ENCODE assay signal across 17 cellular contexts in genomic region chr9:20597862-20598261, GRCh38.
"Had no signal": no experiment of that assay in that cellular context is flagged by ENCODE, and none has a peak within 500 bp of the region (broad histone marks: within the 10 kb centered on the region; RNA-seq: fewer than 3 reads in every experiment).

No MANE protein-coding gene starts in this region.

- ATAC-seq: activated naive CD8-positive, alpha-beta T cell treated with anti-CD3 and anti-CD28 coated beads, Interleukin-2, amount 50 U/mL, for 24 hours; effector memory CD8-positive, alpha-beta T cell; left cardiac atrium; natural killer cell treated with Interleukin-12 subunit alpha and Interleukin-12 subunit beta and Interleukin-15 and Interleukin-18, amount 100 ng/mL, for 72 hours; right lobe of liver had no signal

- H3K9me3 ChIP-seq: prostate gland, right lobe of liver, spleen, upper lobe of left lung had no signal

- H3K4me3 ChIP-seq: coronary artery, lung, prostate gland, right lobe of liver, spleen, upper lobe of left lung had no signal

- H3K27me3 ChIP-seq: right lobe of liver, spleen, upper lobe of left lung had no signal

- H3K4me1 ChIP-seq: prostate gland, right lobe of liver had no signal

- DNase-seq: activated CD4-positive, alpha-beta memory T cell treated with anti-CD3 and anti-CD28 coated beads, Interleukin-2, amount 10 ng/mL, durations not matched to agents 7 days and 5 days; activated naive CD4-positive, alpha-beta T cell; activated naive CD8-positive, alpha-beta T cell treated with anti-CD3 and anti-CD28 coated beads, Interleukin-2, amount 50 U/mL, for 24 hours; effector memory CD8-positive, alpha-beta T cell; left cardiac atrium; occipital lobe; right lobe of liver; spleen; stimulated activated CD4-positive, alpha-beta T cell treated with anti-CD3 and anti-CD28 coated beads, Interleukin-2, amount 100 ng/mL, for 24 hours; stimulated activated naive CD4-positive, alpha-beta T cell; T-helper 9 cell; upper lobe of left lung had no signal

- H3K27ac ChIP-seq: coronary artery, epithelial cell of prostate, prostate gland, right lobe of liver, spleen, upper lobe of left lung had no signal

- H3K36me3 ChIP-seq: prostate gland, right lobe of liver, spleen, upper lobe of left lung had no signal
